Comparison of ENCODE assay signal across 1 cellular context in genomic region chr17:77374170-77374936, GRCh38.
A peak's percentile ranks its signal among the peaks of the same experiment; 100 is the strongest.
TF ChIP-seq lines count a peak whose summit lies in the region.

No MANE protein-coding gene starts in this region.

TF ChIP-seq in K562, 482 proteins besides CTCF, POLR2A, EP300 and RAD21 (continued from another document and continues in another):
- TF ChIP-seq IRF1 (CRISPR knock-in tag; IDR thresholded peaks at IDR 0.05; ENCODE audit: borderline replicate concordance) (no peak), NCOA4 (IDR thresholded peaks at IDR 0.05; ENCODE audit: partially characterized antibody) (no peak), PRMT5 (CRISPR knock-in tag; IDR thresholded peaks at IDR 0.05) (no peak), ZHX1 (conservative IDR thresholded peaks at IDR 0.05; ENCODE audit: low read length) (no peak), ETS1 (conservative IDR thresholded peaks at IDR 0.05; ENCODE audit: control insufficient read depth, low read depth, low read length) (no peak), L3MBTL2 (IDR thresholded peaks at IDR 0.05) (no peak), FOXP1 (CRISPR knock-in tag; IDR thresholded peaks at IDR 0.05) (no peak; the same call in 1 of the 2 replicates), THRAP3 (IDR thresholded peaks at IDR 0.05; ENCODE audit: borderline replicate concordance) (no peak), TCFL5 (CRISPR knock-in tag; conservative IDR thresholded peaks at IDR 0.05) (no peak), NFATC3 (IDR thresholded peaks at IDR 0.05) (no peak), THAP7 (CRISPR knock-in tag; IDR thresholded peaks at IDR 0.05) (no peak), ZEB2 (IDR thresholded peaks at IDR 0.05) (no peak), USF2 (CRISPR knock-in tag; IDR thresholded peaks at IDR 0.05) (no peak), ZBTB9 (CRISPR knock-in tag; IDR thresholded peaks at IDR 0.05) (no peak), ZNF224 (CRISPR knock-in tag; IDR thresholded peaks at IDR 0.05) (no peak), ZNF41 (CRISPR knock-in tag; conservative IDR thresholded peaks at IDR 0.05) (no peak), MYNN (IDR thresholded peaks at IDR 0.05) (no peak), MYNN (CRISPR knock-in tag; IDR thresholded peaks at IDR 0.05) (no peak), CC2D1A (IDR thresholded peaks at IDR 0.05) (no peak), HLTF (IDR thresholded peaks at IDR 0.05) (no peak), ZKSCAN1 (IDR thresholded peaks at IDR 0.05; ENCODE audit: low read depth, low read length) (no peak), CUX1 (CRISPR knock-in tag; IDR thresholded peaks at IDR 0.05) (no peak), ARID2 (IDR thresholded peaks at IDR 0.05) (no peak), RB1 (IDR thresholded peaks at IDR 0.05; ENCODE audit: low read depth) (no peak), ZBTB12 (CRISPR knock-in tag; IDR thresholded peaks at IDR 0.05) (no peak), SMAD3 (CRISPR knock-in tag; conservative IDR thresholded peaks at IDR 0.05) (no peak), EP400 (IDR thresholded peaks at IDR 0.05) (no peak), ZBTB33 (CRISPR knock-in tag; IDR thresholded peaks at IDR 0.05) (no peak), ZNF75A (CRISPR knock-in tag; IDR thresholded peaks at IDR 0.05) (no peak), OTX1 (CRISPR knock-in tag; IDR thresholded peaks at IDR 0.05) (no peak), ETV6 (IDR thresholded peaks at IDR 0.05; ENCODE audit: borderline replicate concordance in 1 of 2, low read depth in 2 of 2, low read length in 1 of 2) (no peak), ETV6 (CRISPR knock-in tag; IDR thresholded peaks at IDR 0.05; ENCODE audit: borderline replicate concordance) (no peak), ETV1 (tag; conservative IDR thresholded peaks at IDR 0.05; ENCODE audit: low read depth) (no peak), SREBF1 (IDR thresholded peaks at IDR 0.05; ENCODE audit: borderline replicate concordance, low read depth, low read length) (no peak), CXXC5 (CRISPR knock-in tag; IDR thresholded peaks at IDR 0.05) (peak; percentile 64), ZNF140 (CRISPR knock-in tag; IDR thresholded peaks at IDR 0.05) (no peak), HINFP (tag; conservative IDR thresholded peaks at IDR 0.05; ENCODE audit: low read depth) (peak; percentile 76), ZNF280B (CRISPR knock-in tag; IDR thresholded peaks at IDR 0.05) (no peak), NFE2 (IDR thresholded peaks at IDR 0.05; ENCODE audit: low read depth) (no peak), TBP (optimal IDR thresholded peaks at IDR 0.05; ENCODE audit: low read depth, low read length) (no peak), ZNF707 (CRISPR knock-in tag; conservative IDR thresholded peaks at IDR 0.05) (no peak), VEZF1 (CRISPR knock-in tag; IDR thresholded peaks at IDR 0.05) (peak; percentile 61), HMG20B (CRISPR knock-in tag; IDR thresholded peaks at IDR 0.05) (no peak), ZNF3 (CRISPR knock-in tag; IDR thresholded peaks at IDR 0.05) (no peak), PRPF4 (IDR thresholded peaks at IDR 0.05; ENCODE audit: insufficient read depth, low read depth, low read length, poor library complexity, severe bottlenecking) (no peak)
